1 cellular context compared by ENCODE assay signal in genomic region chr6:167668019-167668753, GRCh38.
TF ChIP-seq lines count a peak whose summit lies in the region.

No MANE protein-coding gene starts in this region.

TF ChIP-seq in HepG2, 621 proteins besides CTCF, POLR2A, EP300 and RAD21 (continued from another document and continues in another):
- TF ChIP-seq, protein P1, sequence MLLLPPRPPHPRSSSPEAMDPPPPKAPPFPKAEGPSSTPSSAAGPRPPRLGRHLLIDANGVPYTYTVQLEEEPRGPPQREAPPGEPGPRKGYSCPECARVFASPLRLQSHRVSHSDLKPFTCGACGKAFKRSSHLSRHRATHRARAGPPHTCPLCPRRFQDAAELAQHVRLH (CRISPR knock-in tag; IDR thresholded peaks at IDR 0.05; ENCODE audit: borderline replicate concordance, low read depth), result 0 out of 2 replicates have a peak, but pooled peaks have one; percentile 61
- peak; percentile 67 for TF ChIP-seq CCAR2 (optimal IDR thresholded peaks at IDR 0.05; ENCODE audit: low read depth, low read length)
- TF ChIP-seq GMEB1 (CRISPR knock-in tag; IDR thresholded peaks at IDR 0.05; ENCODE audit: borderline replicate concordance), result peak; percentile 78
- peak; percentile 62; the same call in 1 of the 2 replicates for TF ChIP-seq ZNF780A (CRISPR knock-in tag; IDR thresholded peaks at IDR 0.05)
- TF ChIP-seq ZBTB7A (CRISPR knock-in tag; IDR thresholded peaks at IDR 0.05), result peak; percentile 90
- no peak for TF ChIP-seq NR2F2 (IDR thresholded peaks at IDR 0.05; ENCODE audit: borderline replicate concordance, low read depth)
- TF ChIP-seq MTF2 (CRISPR knock-in tag; IDR thresholded peaks at IDR 0.05; ENCODE audit: borderline replicate concordance), result no peak
- TF ChIP-seq ZNF263 (CRISPR knock-in tag; IDR thresholded peaks at IDR 0.05), result peak; percentile 84; the same call in 1 of the 2 replicates
- TF ChIP-seq RORA (CRISPR knock-in tag; IDR thresholded peaks at IDR 0.05), result no peak
- peak; percentile 69; the same call in 1 of the 2 replicates for TF ChIP-seq ZBTB42 (CRISPR knock-in tag; IDR thresholded peaks at IDR 0.05)
- TF ChIP-seq ZNF224 (CRISPR knock-in tag; IDR thresholded peaks at IDR 0.05), result peak; percentile 94; the same call in 1 of the 2 replicates
- peak; percentile 71 for TF ChIP-seq FOSL2 (CRISPR knock-in tag; IDR thresholded peaks at IDR 0.05)
- peak; percentile 99 for TF ChIP-seq MEF2D (CRISPR knock-in tag; IDR thresholded peaks at IDR 0.05)
- no peak for TF ChIP-seq ZFP36 (IDR thresholded peaks at IDR 0.05; ENCODE audit: borderline replicate concordance, low read depth, low read length, partially characterized antibody)
- TF ChIP-seq, protein P2, sequence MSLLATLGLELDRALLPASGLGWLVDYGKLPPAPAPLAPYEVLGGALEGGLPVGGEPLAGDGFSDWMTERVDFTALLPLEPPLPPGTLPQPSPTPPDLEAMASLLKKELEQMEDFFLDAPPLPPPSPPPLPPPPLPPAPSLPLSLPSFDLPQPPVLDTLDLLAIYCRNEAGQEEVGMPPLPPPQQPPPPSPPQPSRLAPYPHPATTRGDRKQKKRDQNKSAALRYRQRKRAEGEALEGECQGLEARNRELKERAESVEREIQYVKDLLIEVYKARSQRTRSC (CRISPR knock-in tag; IDR thresholded peaks at IDR 0.05; ENCODE audit: low read depth), result peak; percentile 91; the same call in 1 of the 2 replicates
- no peak for TF ChIP-seq NFE2L2 (IDR thresholded peaks at IDR 0.05; ENCODE audit: low read length)
- TF ChIP-seq, protein P3, sequence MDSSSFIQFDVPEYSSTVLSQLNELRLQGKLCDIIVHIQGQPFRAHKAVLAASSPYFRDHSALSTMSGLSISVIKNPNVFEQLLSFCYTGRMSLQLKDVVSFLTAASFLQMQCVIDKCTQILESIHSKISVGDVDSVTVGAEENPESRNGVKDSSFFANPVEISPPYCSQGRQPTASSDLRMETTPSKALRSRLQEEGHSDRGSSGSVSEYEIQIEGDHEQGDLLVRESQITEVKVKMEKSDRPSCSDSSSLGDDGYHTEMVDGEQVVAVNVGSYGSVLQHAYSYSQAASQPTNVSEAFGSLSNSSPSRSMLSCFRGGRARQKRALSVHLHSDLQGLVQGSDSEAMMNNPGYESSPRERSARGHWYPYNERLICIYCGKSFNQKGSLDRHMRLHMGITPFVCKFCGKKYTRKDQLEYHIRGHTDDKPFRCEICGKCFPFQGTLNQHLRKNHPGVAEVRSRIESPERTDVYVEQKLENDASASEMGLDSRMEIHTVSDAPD (CRISPR knock-in tag; IDR thresholded peaks at IDR 0.05), result no peak; the same call in 1 of the 2 replicates
- TF ChIP-seq ZBTB38 (CRISPR knock-in tag; IDR thresholded peaks at IDR 0.05), result peak; percentile 90
- 0 out of 2 replicates have a peak, but pooled peaks have one; percentile 41 for TF ChIP-seq MAF1 (CRISPR knock-in tag; IDR thresholded peaks at IDR 0.05; ENCODE audit: borderline replicate concordance)
- peak; percentile 77; the same call in 1 of the 2 replicates for TF ChIP-seq SMC3 (IDR thresholded peaks at IDR 0.05; ENCODE audit: low read length)
- TF ChIP-seq ZBTB8A (CRISPR knock-in tag; IDR thresholded peaks at IDR 0.05; ENCODE audit: borderline replicate concordance, low read depth), result no peak
- no peak; the same call in 1 of the 2 replicates for TF ChIP-seq ZMAT3 (CRISPR knock-in tag; conservative IDR thresholded peaks at IDR 0.05)
- TF ChIP-seq, protein P4, sequence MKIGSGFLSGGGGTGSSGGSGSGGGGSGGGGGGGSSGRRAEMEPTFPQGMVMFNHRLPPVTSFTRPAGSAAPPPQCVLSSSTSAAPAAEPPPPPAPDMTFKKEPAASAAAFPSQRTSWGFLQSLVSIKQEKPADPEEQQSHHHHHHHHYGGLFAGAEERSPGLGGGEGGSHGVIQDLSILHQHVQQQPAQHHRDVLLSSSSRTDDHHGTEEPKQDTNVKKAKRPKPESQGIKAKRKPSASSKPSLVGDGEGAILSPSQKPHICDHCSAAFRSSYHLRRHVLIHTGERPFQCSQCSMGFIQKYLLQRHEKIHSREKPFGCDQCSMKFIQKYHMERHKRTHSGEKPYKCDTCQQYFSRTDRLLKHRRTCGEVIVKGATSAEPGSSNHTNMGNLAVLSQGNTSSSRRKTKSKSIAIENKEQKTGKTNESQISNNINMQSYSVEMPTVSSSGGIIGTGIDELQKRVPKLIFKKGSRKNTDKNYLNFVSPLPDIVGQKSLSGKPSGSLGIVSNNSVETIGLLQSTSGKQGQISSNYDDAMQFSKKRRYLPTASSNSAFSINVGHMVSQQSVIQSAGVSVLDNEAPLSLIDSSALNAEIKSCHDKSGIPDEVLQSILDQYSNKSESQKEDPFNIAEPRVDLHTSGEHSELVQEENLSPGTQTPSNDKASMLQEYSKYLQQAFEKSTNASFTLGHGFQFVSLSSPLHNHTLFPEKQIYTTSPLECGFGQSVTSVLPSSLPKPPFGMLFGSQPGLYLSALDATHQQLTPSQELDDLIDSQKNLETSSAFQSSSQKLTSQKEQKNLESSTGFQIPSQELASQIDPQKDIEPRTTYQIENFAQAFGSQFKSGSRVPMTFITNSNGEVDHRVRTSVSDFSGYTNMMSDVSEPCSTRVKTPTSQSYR (CRISPR knock-in tag; IDR thresholded peaks at IDR 0.05; ENCODE audit: borderline replicate concordance), result peak; percentile 75; the same call in 1 of the 2 replicates
- TF ChIP-seq ELF1 (CRISPR knock-in tag; IDR thresholded peaks at IDR 0.05), result peak; percentile 69
- peak; percentile 88 for TF ChIP-seq ZNF782 (CRISPR knock-in tag; IDR thresholded peaks at IDR 0.05; ENCODE audit: borderline replicate concordance)
- TF ChIP-seq, protein P5, sequence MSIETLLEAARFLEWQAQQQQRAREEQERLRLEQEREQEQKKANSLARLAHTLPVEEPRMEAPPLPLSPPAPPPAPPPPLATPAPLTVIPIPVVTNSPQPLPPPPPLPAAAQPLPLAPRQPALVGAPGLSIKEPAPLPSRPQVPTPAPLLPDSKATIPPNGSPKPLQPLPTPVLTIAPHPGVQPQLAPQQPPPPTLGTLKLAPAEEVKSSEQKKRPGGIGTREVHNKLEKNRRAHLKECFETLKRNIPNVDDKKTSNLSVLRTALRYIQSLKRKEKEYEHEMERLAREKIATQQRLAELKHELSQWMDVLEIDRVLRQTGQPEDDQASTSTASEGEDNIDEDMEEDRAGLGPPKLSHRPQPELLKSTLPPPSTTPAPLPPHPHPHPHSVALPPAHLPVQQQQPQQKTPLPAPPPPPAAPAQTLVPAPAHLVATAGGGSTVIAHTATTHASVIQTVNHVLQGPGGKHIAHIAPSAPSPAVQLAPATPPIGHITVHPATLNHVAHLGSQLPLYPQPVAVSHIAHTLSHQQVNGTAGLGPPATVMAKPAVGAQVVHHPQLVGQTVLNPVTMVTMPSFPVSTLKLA (IDR thresholded peaks at IDR 0.05), result peak; percentile 98
- TF ChIP-seq MYNN (CRISPR knock-in tag; IDR thresholded peaks at IDR 0.05; ENCODE audit: low read depth), result no peak
- peak; percentile 88; the same call in 1 of the 2 replicates for TF ChIP-seq RNF219 (CRISPR knock-in tag; IDR thresholded peaks at IDR 0.05)
- TF ChIP-seq ARNT2 (CRISPR knock-in tag; IDR thresholded peaks at IDR 0.05; ENCODE audit: low read depth), result peak; percentile 94
- peak; percentile 92; the same call in 1 of the 2 replicates for TF ChIP-seq ZIK1 (CRISPR knock-in tag; IDR thresholded peaks at IDR 0.05; ENCODE audit: borderline replicate concordance, low read depth)
- no peak for TF ChIP-seq PTBP1 (IDR thresholded peaks at IDR 0.05; ENCODE audit: low read depth, low read length, poor library complexity, severe bottlenecking)
- no peak for TF ChIP-seq TAF15 (IDR thresholded peaks at IDR 0.05; ENCODE audit: low read depth, low read length, poor library complexity, severe bottlenecking)
- no peak for TF ChIP-seq ZNF577 (CRISPR knock-in tag; IDR thresholded peaks at IDR 0.05; ENCODE audit: borderline replicate concordance, low read depth)
- TF ChIP-seq ZC3H13 (CRISPR knock-in tag; IDR thresholded peaks at IDR 0.05), result peak; percentile 86
- TF ChIP-seq ZNF563 (CRISPR knock-in tag; IDR thresholded peaks at IDR 0.05), result peak; percentile 94
- TF ChIP-seq DPF2 (CRISPR knock-in tag; IDR thresholded peaks at IDR 0.05; ENCODE audit: borderline replicate concordance, low read depth), result peak; percentile 90
- peak; percentile 94 for TF ChIP-seq MTA1 (CRISPR knock-in tag; IDR thresholded peaks at IDR 0.05; ENCODE audit: borderline replicate concordance)
- TF ChIP-seq, protein P6, sequence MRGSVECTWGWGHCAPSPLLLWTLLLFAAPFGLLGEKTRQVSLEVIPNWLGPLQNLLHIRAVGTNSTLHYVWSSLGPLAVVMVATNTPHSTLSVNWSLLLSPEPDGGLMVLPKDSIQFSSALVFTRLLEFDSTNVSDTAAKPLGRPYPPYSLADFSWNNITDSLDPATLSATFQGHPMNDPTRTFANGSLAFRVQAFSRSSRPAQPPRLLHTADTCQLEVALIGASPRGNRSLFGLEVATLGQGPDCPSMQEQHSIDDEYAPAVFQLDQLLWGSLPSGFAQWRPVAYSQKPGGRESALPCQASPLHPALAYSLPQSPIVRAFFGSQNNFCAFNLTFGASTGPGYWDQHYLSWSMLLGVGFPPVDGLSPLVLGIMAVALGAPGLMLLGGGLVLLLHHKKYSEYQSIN (CRISPR knock-in tag; IDR thresholded peaks at IDR 0.05; ENCODE audit: borderline replicate concordance), result no peak
- peak; percentile 98 for TF ChIP-seq MXI1 (IDR thresholded peaks at IDR 0.05; ENCODE audit: borderline replicate concordance, low read depth, low read length)
- TF ChIP-seq ZNF33B (CRISPR knock-in tag; IDR thresholded peaks at IDR 0.05), result peak; percentile 68; the same call in 1 of the 2 replicates
- TF ChIP-seq ZSCAN21 (CRISPR knock-in tag; IDR thresholded peaks at IDR 0.05; ENCODE audit: borderline replicate concordance), result peak; percentile 65; the same call in 1 of the 2 replicates
- TF ChIP-seq MED13 (CRISPR knock-in tag; IDR thresholded peaks at IDR 0.05), result no peak
- peak; percentile 86 for TF ChIP-seq ASH2L (IDR thresholded peaks at IDR 0.05; ENCODE audit: insufficient read length, low read depth, low read length)
- TF ChIP-seq, protein P7, sequence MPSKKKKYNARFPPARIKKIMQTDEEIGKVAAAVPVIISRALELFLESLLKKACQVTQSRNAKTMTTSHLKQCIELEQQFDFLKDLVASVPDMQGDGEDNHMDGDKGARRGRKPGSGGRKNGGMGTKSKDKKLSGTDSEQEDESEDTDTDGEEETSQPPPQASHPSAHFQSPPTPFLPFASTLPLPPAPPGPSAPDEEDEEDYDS (CRISPR knock-in tag; IDR thresholded peaks at IDR 0.05), result peak; percentile 72; the same call in 1 of the 2 replicates
- TF ChIP-seq, protein P8, sequence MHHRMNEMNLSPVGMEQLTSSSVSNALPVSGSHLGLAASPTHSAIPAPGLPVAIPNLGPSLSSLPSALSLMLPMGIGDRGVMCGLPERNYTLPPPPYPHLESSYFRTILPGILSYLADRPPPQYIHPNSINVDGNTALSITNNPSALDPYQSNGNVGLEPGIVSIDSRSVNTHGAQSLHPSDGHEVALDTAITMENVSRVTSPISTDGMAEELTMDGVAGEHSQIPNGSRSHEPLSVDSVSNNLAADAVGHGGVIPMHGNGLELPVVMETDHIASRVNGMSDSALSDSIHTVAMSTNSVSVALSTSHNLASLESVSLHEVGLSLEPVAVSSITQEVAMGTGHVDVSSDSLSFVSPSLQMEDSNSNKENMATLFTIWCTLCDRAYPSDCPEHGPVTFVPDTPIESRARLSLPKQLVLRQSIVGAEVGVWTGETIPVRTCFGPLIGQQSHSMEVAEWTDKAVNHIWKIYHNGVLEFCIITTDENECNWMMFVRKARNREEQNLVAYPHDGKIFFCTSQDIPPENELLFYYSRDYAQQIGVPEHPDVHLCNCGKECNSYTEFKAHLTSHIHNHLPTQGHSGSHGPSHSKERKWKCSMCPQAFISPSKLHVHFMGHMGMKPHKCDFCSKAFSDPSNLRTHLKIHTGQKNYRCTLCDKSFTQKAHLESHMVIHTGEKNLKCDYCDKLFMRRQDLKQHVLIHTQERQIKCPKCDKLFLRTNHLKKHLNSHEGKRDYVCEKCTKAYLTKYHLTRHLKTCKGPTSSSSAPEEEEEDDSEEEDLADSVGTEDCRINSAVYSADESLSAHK (CRISPR knock-in tag; IDR thresholded peaks at IDR 0.05; ENCODE audit: borderline replicate concordance), result no peak
- TF ChIP-seq ATRX (CRISPR knock-in tag; IDR thresholded peaks at IDR 0.05; ENCODE audit: borderline replicate concordance), result no peak
- peak; percentile 75 for TF ChIP-seq THAP11 (CRISPR knock-in tag; IDR thresholded peaks at IDR 0.05)
